Comparison of ENCODE assay signal across 25 cellular contexts in genomic region chr1:1956101-1956500, GRCh38. TPM values are rescaled to one million over a fixed set of nuclear protein-coding genes. Genes with fewer than 3 reads are reported as not detected.
"Had no signal": no experiment of that assay in that cellular context is flagged by ENCODE, and none has a peak within 500 bp of the region (broad histone marks: within the 10 kb centered on the region; RNA-seq: fewer than 3 reads in every experiment).

No MANE protein-coding gene starts in this region.

- ATAC-seq: activated CD8-positive, alpha-beta T cell treated with anti-CD3 and anti-CD28 coated beads, Interleukin-2, amount 10 ng/mL, durations not matched to agents 7 days and 5 days; K562; WTC11 had no signal

- H3K9me3 ChIP-seq: Peyer's patch had no signal

- H3K27ac Mint-ChIP-seq: activated CD8-positive, alpha-beta T cell treated with anti-CD3 and anti-CD28 coated beads, Interleukin-2, amount 10 ng/mL, durations not matched to agents 7 days and 5 days; activated naive CD8-positive, alpha-beta T cell treated with anti-CD3 and anti-CD28 coated beads for 36 hours; activated T-helper 1 cell treated with anti-CD3 and anti-CD28 coated beads, Interleukin-12 subunit alpha, Interleukin-12 subunit beta, Interleukin-2, Interleukin-4 antibody, amounts not matched to agents 30 ng/mL and 10 ng/mL and 1 ng/mL, durations not matched to agents 14 hours and 24 hours and 36 hours; T-helper 1 cell treated with Interleukin-12 subunit alpha and Interleukin-12 subunit beta and Interleukin-4 antibody, amounts not matched to agents 30 μg/mL and 1 μg/mL, for 36 hours; WTC11 had no signal

- H3K36me3 Mint-ChIP-seq: WTC11 had no signal

- H3K36me3 ChIP-seq: Peyer's patch had no signal

- DNase-seq: activated CD4-positive, alpha-beta T cell treated with anti-CD3 and anti-CD28 coated beads for 48 hours; activated CD4-positive, alpha-beta T cell treated with anti-CD3 and anti-CD28 coated beads, Interleukin-2, amount 50 U/mL, for 4 hours; activated CD4-positive, CD25-positive, alpha-beta regulatory T cell treated with anti-CD3 and anti-CD28 coated beads, Interleukin-2, amount 50 U/mL, for 72 hours; activated CD8-positive, alpha-beta memory T cell treated with anti-CD3 and anti-CD28 coated beads, Interleukin-2, amount 50 U/mL, for 48 hours; activated CD8-positive, alpha-beta T cell treated with anti-CD3 and anti-CD28 coated beads, Interleukin-2, amount 10 ng/mL, durations not matched to agents 7 days and 5 days; activated effector memory CD4-positive, alpha-beta T cell treated with anti-CD3 and anti-CD28 coated beads, Interleukin-2, amount 50 U/mL, for 16 hours; activated naive CD4-positive, alpha-beta T cell treated with Interleukin-2 at 50 U/mL for 16 hours; activated naive CD8-positive, alpha-beta T cell treated with anti-CD3 and anti-CD28 coated beads for 36 hours; activated T-cell treated with anti-CD3 and anti-CD28 coated beads, Interleukin-2, amount 50 U/mL, for 1 hour; caudate nucleus; Karpas-422; MM.1S; NCI-H1105; NCI-H1436; NCI-H1930; NCI-H2171; NCI-H510A treated with DMSO at 0.1 percent for 48 hours; Peyer's patch; SHP77 treated with DMSO at 0.1 percent for 48 hours; T-helper 9 cell had no signal

- H3K4me3 Mint-ChIP-seq: activated CD8-positive, alpha-beta T cell treated with anti-CD3 and anti-CD28 coated beads, Interleukin-2, amount 10 ng/mL, durations not matched to agents 7 days and 5 days; activated naive CD8-positive, alpha-beta T cell treated with anti-CD3 and anti-CD28 coated beads for 36 hours; activated T-helper 1 cell treated with anti-CD3 and anti-CD28 coated beads, Interleukin-12 subunit alpha, Interleukin-12 subunit beta, Interleukin-2, Interleukin-4 antibody, amounts not matched to agents 30 ng/mL and 10 ng/mL and 1 ng/mL, durations not matched to agents 14 hours and 24 hours and 36 hours; T-helper 1 cell treated with Interleukin-12 subunit alpha and Interleukin-12 subunit beta and Interleukin-4 antibody, amounts not matched to agents 30 μg/mL and 1 μg/mL, for 36 hours; WTC11 had no signal

- H3K27me3 ChIP-seq: Peyer's patch had no signal

- H3K4me3 ChIP-seq: K562, Peyer's patch had no signal

- H3K27ac ChIP-seq: Peyer's patch had no signal

RNA-seq across cellular contexts. Expression of gene TMEM52, which starts 37.0 kb away (rescaled TPM):
- total RNA-seq: SK-MEL-5 had no signal

RNA-seq across cellular contexts. Expression of gene CALML6, which starts 41.0 kb away (rescaled TPM):
- total RNA-seq: K562, Peyer's patch had no signal

RNA-seq across cellular contexts. Expression of gene CFAP74, which starts 47.5 kb away (rescaled TPM):
- total RNA-seq: activated CD8-positive, alpha-beta T cell treated with anti-CD3 and anti-CD28 coated beads, Interleukin-2, amount 10 ng/mL, durations not matched to agents 7 days and 5 days; activated T-helper 1 cell treated with anti-CD3 and anti-CD28 coated beads, Interleukin-12 subunit alpha, Interleukin-12 subunit beta, Interleukin-2, Interleukin-4 antibody, amounts not matched to agents 30 ng/mL and 10 ng/mL and 1 ng/mL, durations not matched to agents 14 hours and 24 hours and 36 hours; SK-MEL-5 had no signal
